Comparison of ENCODE assay signal across 8 cellular contexts in genomic region chr6:26956078-26956600, GRCh38.
DNase-seq lines count a peak whose midpoint lies in the region; ATAC-seq and TF ChIP-seq lines count a peak whose summit lies in the region.
"Not testable (repeated sequence)": the region's sequence is repeated elsewhere in the genome, so short reads cannot be mapped to it uniquely, and the experiment has no call there.

No MANE protein-coding gene starts in this region.

- not testable (repeated sequence) for H3K9me3 ChIP-seq in T-helper 17 cell (ENCODE audit: control insufficient read depth, low read length, poor library complexity, severe bottlenecking); mononuclear cell (ENCODE audit: low read depth, low read length)

- peak; percentile 62 for ATAC-seq in T-helper 17 cell
- ATAC-seq in activated naive CD4-positive, alpha-beta T cell treated with anti-CD3 and anti-CD28 coated beads, Interleukin-2, amount 50 U/mL, for 72 hours = peak; percentile 65 to 78

- H3K4me1 ChIP-seq in mononuclear cell (ENCODE audit: insufficient read depth, low read length) = not testable (repeated sequence)

- not testable (repeated sequence) for H3K4me1 Mint-ChIP-seq in T-helper 17 cell

- H3K27me3 ChIP-seq in BJ (ENCODE audit: control insufficient read depth, insufficient read depth, low read length); mononuclear cell (ENCODE audit: insufficient read depth, low read length): not testable (repeated sequence)

- H3K4me3 ChIP-seq in BJ (ENCODE audit: low read depth, low read length) = peak overlapping the region; percentile 45
- peak overlapping the region; percentile 33 for H3K4me3 ChIP-seq in mononuclear cell (ENCODE audit: low read length)

- H3K27ac Mint-ChIP-seq in T-helper 17 cell = not testable (repeated sequence)
- H3K27ac Mint-ChIP-seq in activated naive CD4-positive, alpha-beta T cell treated with anti-CD3 and anti-CD28 coated beads, Interleukin-2, amount 50 U/mL, for 72 hours = peak overlapping the region; percentile 63 to 93

- DNase-seq in BJ (ENCODE audit: low read depth) (peak; percentile 16), HS-5 (ENCODE audit: low read depth) (peak; percentile 76), NCI-H446 treated with DMSO at 0.1 percent for 48 hours (lab: John Stamatoyannopoulos, UW) (peak; percentile 95), T-helper 17 cell (peak in 2 of 3 donors; percentile 15 to 19), fibroblast of peridontal ligament (ENCODE audit: extremely low read depth) (peak; percentile 70)
- DNase-seq in activated naive CD4-positive, alpha-beta T cell treated with anti-CD3 and anti-CD28 coated beads, Interleukin-2, amount 50 U/mL, for 72 hours (ENCODE audit: low spot score in 2 of 2) = peak; percentile 59 to 69
- DNase-seq in stimulated activated CD4-positive, alpha-beta T cell treated with anti-CD3 and anti-CD28 coated beads, Interleukin-2, amount 100 ng/mL, for 48 hours = peak; percentile 44 to 45

- POLR2A ChIA-PET in BJ (lab: Charles Lee) = not testable (repeated sequence)

- not testable (repeated sequence) for TF ChIP-seq CTCF in BJ (IDR thresholded peaks at IDR 0.05; ENCODE audit: insufficient read depth, low read depth, low read length)

- not testable (repeated sequence) for H3K36me3 Mint-ChIP-seq in T-helper 17 cell (ENCODE audit: low read depth); activated naive CD4-positive, alpha-beta T cell treated with anti-CD3 and anti-CD28 coated beads, Interleukin-2, amount 50 U/mL, for 72 hours

- H3K36me3 ChIP-seq in BJ (ENCODE audit: control insufficient read depth, insufficient read depth, low read length) = not testable (repeated sequence)

- H3K27me3 Mint-ChIP-seq in T-helper 17 cell = not testable (repeated sequence)

- peak overlapping the region; percentile 82 for H3K4me3 Mint-ChIP-seq in T-helper 17 cell

- H3K9me3 Mint-ChIP-seq in activated naive CD4-positive, alpha-beta T cell treated with anti-CD3 and anti-CD28 coated beads, Interleukin-2, amount 50 U/mL, for 72 hours = not testable (repeated sequence)

- CTCF ChIA-PET in BJ (lab: Yijun Ruan, JAX) = not testable (repeated sequence)

Comparison
In these comparisons a context has a peak if more than half of its experiments do, and no peak if none do; other contexts are left out.
1. Peak in every context shown above with its lines: DNase-seq, ATAC-seq and H3K4me3 ChIP-seq.
2. DNase-seq: peak in every context shown above with its lines; median percentile 95 in NCI-H446 treated with DMSO at 0.1 percent for 48 hours; 76 in HS-5; 70 in fibroblast of peridontal ligament; 64 in activated naive CD4-positive, alpha-beta T cell treated with anti-CD3 and anti-CD28 coated beads, Interleukin-2, amount 50 U/mL, for 72 hours; 44 in stimulated activated CD4-positive, alpha-beta T cell treated with anti-CD3 and anti-CD28 coated beads, Interleukin-2, amount 100 ng/mL, for 48 hours; 17 in T-helper 17 cell; 16 in BJ.